ENCODE assay signal across 9 cellular contexts in the genomic region with DNA sequence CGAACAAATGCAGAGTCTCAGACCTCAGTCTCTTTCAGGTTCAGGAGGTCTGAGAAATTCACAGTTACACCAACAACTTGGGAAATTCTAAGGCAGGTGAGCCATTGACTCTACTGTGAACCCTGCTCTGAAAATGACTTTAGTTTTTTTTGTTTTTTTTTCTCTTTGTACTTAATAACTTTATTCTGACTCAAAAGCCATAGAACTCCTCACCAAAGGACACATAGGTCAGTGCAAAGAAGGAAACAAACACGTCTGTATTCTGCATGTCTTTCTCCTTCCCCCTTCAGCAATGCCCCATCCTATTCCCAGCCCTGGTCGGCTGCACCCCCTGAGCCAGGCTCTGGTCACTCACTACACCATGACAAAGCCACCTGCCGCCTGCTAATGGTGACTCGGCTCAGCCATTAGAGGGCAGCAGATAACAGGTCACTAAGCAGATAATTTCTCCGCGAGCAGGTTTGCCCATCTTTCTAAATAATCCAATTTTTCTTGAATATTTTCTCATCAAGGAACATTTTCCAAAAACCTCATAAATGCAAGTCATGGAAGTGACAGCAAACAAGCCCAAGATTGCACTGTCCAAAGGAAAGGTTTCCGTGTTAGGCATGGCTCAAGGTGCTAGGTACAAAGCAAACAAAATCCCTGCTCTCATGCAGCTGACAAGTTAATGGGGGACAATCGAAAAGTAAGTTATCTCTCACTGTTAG. TPM values are rescaled to one million over a fixed set of nuclear protein-coding genes. Genes with fewer than 3 reads are reported as not detected.
DNase-seq lines count a peak whose midpoint lies in the region; ATAC-seq and TF ChIP-seq lines count a peak whose summit lies in the region.
"Had no signal": no experiment of that assay in that cellular context is flagged by ENCODE, and none has a peak within 500 bp of the region (broad histone marks: within the 10 kb centered on the region; RNA-seq: fewer than 3 reads in every experiment).

No MANE protein-coding gene starts in this region.

- peaks cover 4% of the 10 kb centered on the region for H3K4me1 ChIP-seq in CD4-positive, CD25-positive, alpha-beta regulatory T cell (ENCODE audit: control insufficient read depth, insufficient read depth, low read length, poor library complexity, severe bottlenecking)

- H3K4me1 Mint-ChIP-seq in CD4-positive, CD25-positive, alpha-beta regulatory T cell, result peaks cover 0 to 14% (median 4%) of the 10 kb centered on the region in 4 donors
- H3K4me1 Mint-ChIP-seq in neural crest cell, result peaks cover 6% of the 10 kb centered on the region

- peaks cover 30% of the 10 kb centered on the region for H3K27me3 Mint-ChIP-seq in CD4-positive, CD25-positive, alpha-beta regulatory T cell
- no peaks in the 10 kb centered on the region for H3K27me3 Mint-ChIP-seq in neural crest cell (ENCODE audit: low read depth)

- no peaks in the 10 kb centered on the region for H3K36me3 ChIP-seq in CD4-positive, CD25-positive, alpha-beta regulatory T cell (ENCODE audit: control insufficient read depth, insufficient read depth, low read length)
- H3K36me3 ChIP-seq in WERI-Rb-1, result no peaks in the 10 kb centered on the region

- no peak overlapping the region for H3K4me3 ChIP-seq in CD4-positive, CD25-positive, alpha-beta regulatory T cell (ENCODE audit: low read depth, low read length)
- H3K4me3 ChIP-seq in WERI-Rb-1 (ENCODE audit: low read depth, low read length) (peak overlapping the region; percentile 26; the same call in 1 of the 2 replicates), fibroblast of the aortic adventitia (ENCODE audit: low read depth, low read length) (no peak overlapping the region)

- TF ChIP-seq CTCF in WERI-Rb-1 (IDR thresholded peaks at IDR 0.05; ENCODE audit: low read depth, low read length), result peak; percentile 74
- TF ChIP-seq CTCF in fibroblast of the aortic adventitia (IDR thresholded peaks at IDR 0.05; ENCODE audit: insufficient read depth, low read length), result peak; percentile 71
- TF ChIP-seq CTCF in neural crest cell (conservative IDR thresholded peaks at IDR 0.05), result peak; percentile 91

- H3K36me3 Mint-ChIP-seq in CD4-positive, CD25-positive, alpha-beta regulatory T cell, result no peaks in the 10 kb centered on the region
- no peaks in the 10 kb centered on the region for H3K36me3 Mint-ChIP-seq in neural crest cell (ENCODE audit: low read depth)

- peak; percentile 28 to 40 for ATAC-seq in CD4-positive, CD25-positive, alpha-beta regulatory T cell (ENCODE audit: low read depth in 2 of 2)
- ATAC-seq in GM18511 (IDR thresholded peaks at IDR 0.05; ENCODE audit: unreplicated experiment) (peak; percentile 78), HG02938 (IDR thresholded peaks at IDR 0.05; ENCODE audit: unreplicated experiment) (peak; percentile 52), GM18519 (IDR thresholded peaks at IDR 0.05; ENCODE audit: low FRiP score, unreplicated experiment) (no peak)

- no peaks in the 10 kb centered on the region for H3K9me3 ChIP-seq in CD4-positive, CD25-positive, alpha-beta regulatory T cell (ENCODE audit: control insufficient read depth in 2 of 2, low read length in 2 of 2)
- no peaks in the 10 kb centered on the region for H3K9me3 ChIP-seq in WERI-Rb-1 (ENCODE audit: severe bottlenecking)

- peaks cover 8% of the 10 kb centered on the region for H3K27me3 ChIP-seq in CD4-positive, CD25-positive, alpha-beta regulatory T cell (ENCODE audit: control insufficient read depth, insufficient read depth, low read length)
- H3K27me3 ChIP-seq in WERI-Rb-1 (ENCODE audit: insufficient read depth, low read depth, severe bottlenecking), result no peaks in the 10 kb centered on the region

- H3K9me3 Mint-ChIP-seq in CD4-positive, CD25-positive, alpha-beta regulatory T cell, result no peaks in the 10 kb centered on the region
- no peaks in the 10 kb centered on the region for H3K9me3 Mint-ChIP-seq in neural crest cell

- DNase-seq in CD4-positive, CD25-positive, alpha-beta regulatory T cell, result peak in 2 of 3 donors; percentile 22 to 27
- peak; percentile 81 to 86 for DNase-seq in NCI-H2081 (lab: John Stamatoyannopoulos, UW)
- peak; percentile 79 for DNase-seq in WERI-Rb-1
- DNase-seq in fibroblast of the aortic adventitia (ENCODE audit: low read depth), result peak; percentile 75
- peak; percentile 61 for DNase-seq in neural crest cell (ENCODE audit: low read depth, low spot score)

- H3K27ac Mint-ChIP-seq in CD4-positive, CD25-positive, alpha-beta regulatory T cell, result no peak overlapping the region
- peak overlapping the region; percentile 23 for H3K27ac Mint-ChIP-seq in neural crest cell (ENCODE audit: unreplicated experiment)

- H3K27ac ChIP-seq in CD4-positive, CD25-positive, alpha-beta regulatory T cell (ENCODE audit: insufficient read depth, low read length, poor library complexity, severe bottlenecking), result no peak overlapping the region
- H3K27ac ChIP-seq in WERI-Rb-1, result no peak overlapping the region

- H3K4me3 Mint-ChIP-seq in CD4-positive, CD25-positive, alpha-beta regulatory T cell, result no peak overlapping the region
- H3K4me3 Mint-ChIP-seq in neural crest cell, result peak overlapping the region; percentile 6

RNA-seq across cellular contexts. Expression of a gene that starts 37.7 kb away (rescaled TPM):
- not detected for total RNA-seq in CD4-positive, CD25-positive, alpha-beta regulatory T cell
- not detected for polyA plus RNA-seq in CD4-positive, CD25-positive, alpha-beta regulatory T cell
- total RNA-seq in fibroblast of the aortic adventitia (ENCODE audit: low replicate concordance) (0.45 TPM in 1 of 2 replicates, not detected in the other), neural crest cell (not detected in 2 replicates)
- total RNA-seq: T-helper 2 cell treated with Interferon-gamma antibody and Interleukin-4, amounts not matched to agents 100 ng/mL and 5 ng/mL, for 36 hours had no signal

Comparison
In these comparisons a context has a peak if more than half of its experiments do, and no peak if none do; other contexts are left out.
1. DNase-seq: peak in every context shown above with its lines; median percentile 84 in NCI-H2081; 79 in WERI-Rb-1; 75 in fibroblast of the aortic adventitia; 61 in neural crest cell; 24 in CD4-positive, CD25-positive, alpha-beta regulatory T cell.